In the genomic region with DNA sequence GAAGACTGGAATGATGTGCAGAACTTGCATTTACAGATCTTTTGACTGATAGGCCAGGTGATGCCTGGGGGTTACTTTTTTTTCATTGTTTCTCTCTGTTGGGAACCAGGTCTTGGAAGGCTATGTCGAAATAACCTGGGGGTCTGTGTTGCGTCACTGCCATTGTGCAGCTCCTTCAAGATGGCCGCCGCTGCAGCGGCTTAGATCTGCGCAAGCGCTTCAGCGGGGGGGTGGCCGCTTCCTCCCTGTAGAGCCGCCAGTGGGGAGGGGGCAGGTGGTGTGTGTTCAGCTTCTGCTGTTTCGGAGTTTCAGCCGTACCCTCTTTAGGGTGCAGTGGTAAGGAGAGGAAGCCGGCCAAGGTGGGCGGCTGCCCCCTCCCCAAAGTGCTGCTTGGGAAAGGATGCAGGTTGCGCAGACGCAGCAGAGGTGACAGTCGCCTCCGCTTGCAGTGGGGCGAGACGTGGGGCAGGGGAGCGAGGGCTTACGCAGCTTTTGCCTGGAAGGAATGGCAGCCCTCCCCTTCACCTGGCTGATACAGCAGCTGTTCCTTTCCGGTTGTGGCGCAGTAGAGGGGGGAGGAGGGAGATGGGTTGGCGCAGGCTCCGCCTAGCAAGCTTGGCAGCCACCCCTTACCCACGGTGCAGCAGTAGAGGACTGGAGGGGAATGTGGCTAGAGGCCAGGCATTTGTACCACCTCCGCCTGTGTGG, we compare ENCODE assay signal across 8 cellular contexts. TPM values are rescaled to one million over a fixed set of nuclear protein-coding genes. Genes with fewer than 3 reads are reported as not detected.
A peak's percentile ranks its signal among the peaks of the same experiment; 100 is the strongest.
DNase-seq lines count a peak whose midpoint lies in the region; ATAC-seq, FAIRE-seq and TF ChIP-seq lines count a peak whose summit lies in the region.

No MANE protein-coding gene starts in this region.

- peaks cover 13% of the 10 kb centered on the region for H3K27me3 Mint-ChIP-seq in central memory CD8-positive, alpha-beta T cell

- TF ChIP-seq CTCF in GM12864 (IDR thresholded peaks at IDR 0.05; ENCODE audit: low read depth, low read length, missing control alignments) (no peak), kidney (IDR thresholded peaks at IDR 0.05; ENCODE audit: borderline replicate concordance, extremely low read depth, insufficient read depth) (no peak)

- FAIRE-seq in kidney (lab: Jason Lieb, UNC): no peak

- H3K9me3 ChIP-seq in kidney (ENCODE audit: control insufficient read depth in 1 of 2, low read length in 2 of 2): no peaks in the 10 kb centered on the region

- H3K36me3 Mint-ChIP-seq in central memory CD8-positive, alpha-beta T cell (ENCODE audit: insufficient read depth): peaks cover 27% of the 10 kb centered on the region

- peak; percentile 55 for DNase-seq in GM12864 (ENCODE audit: low read depth)
- peak; percentile 67 for DNase-seq in NCI-H1694 treated with DMSO at 0.1 percent for 48 hours (lab: John Stamatoyannopoulos, UW)
- DNase-seq in activated CD4-positive, CD25-positive, alpha-beta regulatory T cell treated with anti-CD3 and anti-CD28 coated beads, Interleukin-2, amount 50 U/mL, for 16 hours (ENCODE audit: low read depth, low spot score): peak; percentile 49
- peak; percentile 26 to 53 for DNase-seq in central memory CD8-positive, alpha-beta T cell (ENCODE audit: low spot score in 2 of 2)
- peak; percentile 90 for DNase-seq in kidney
- peak; percentile 55 to 57 for DNase-seq in stimulated activated CD4-positive, alpha-beta T cell treated with anti-CD3 and anti-CD28 coated beads, Interleukin-15, amount 100 ng/mL, for 1 hour (ENCODE audit: low read depth in 1 of 2, low spot score in 1 of 2)
- DNase-seq in NCI-H345 treated with DMSO at 0.1 percent for 48 hours (lab: John Stamatoyannopoulos, UW; ENCODE audit: unreplicated experiment): no peak

- peak overlapping the region; percentile 83 for H3K27ac Mint-ChIP-seq in central memory CD8-positive, alpha-beta T cell (ENCODE audit: low read depth)

- no peaks in the 10 kb centered on the region for H3K9me3 Mint-ChIP-seq in central memory CD8-positive, alpha-beta T cell

- peak; percentile 79 for ATAC-seq in HG02759 (IDR thresholded peaks at IDR 0.05; ENCODE audit: unreplicated experiment)
- peak; percentile 73 for ATAC-seq in central memory CD8-positive, alpha-beta T cell (replicated peaks; ENCODE audit: extremely low read depth, poor library complexity, severe bottlenecking)

- no peaks in the 10 kb centered on the region for H3K36me3 ChIP-seq in kidney (ENCODE audit: control insufficient read depth in 1 of 2, insufficient read depth in 2 of 2, low read length in 2 of 2)

- peak overlapping the region; percentile 82 to 93 for H3K27ac ChIP-seq in kidney (ENCODE audit: low read depth in 2 of 2, low read length in 2 of 2)

- no peaks in the 10 kb centered on the region for H3K4me1 ChIP-seq in kidney (ENCODE audit: control insufficient read depth in 1 of 2, insufficient read depth in 1 of 2, low read depth in 1 of 2, low read length in 2 of 2)

- peak overlapping the region; percentile 86 for H3K4me3 Mint-ChIP-seq in central memory CD8-positive, alpha-beta T cell

- peaks cover 27% of the 10 kb centered on the region for H3K4me1 Mint-ChIP-seq in central memory CD8-positive, alpha-beta T cell

- H3K4me3 ChIP-seq in GM12864 (ENCODE audit: low read depth, low read length): peak overlapping the region; percentile 74
- H3K4me3 ChIP-seq in kidney (ENCODE audit: low read length in 2 of 2): peak overlapping the region; percentile 96 to 98

- intact Hi-C loops in kidney (cut with DNase I): no loop called here

- H3K9ac ChIP-seq in kidney (ENCODE audit: low read length in 2 of 2): peak overlapping the region; percentile 88 to 95

RNA-seq across cellular contexts. Expression of a gene that starts 1.5 kb away (rescaled TPM):
- 134 TPM for total RNA-seq in kidney
- 411 TPM for polyA plus RNA-seq in kidney (ENCODE audit: insufficient read depth, low read depth, low replicate concordance)

RNA-seq across cellular contexts. Expression of a gene that starts 1.5 kb away (rescaled TPM):
- 19.1 TPM for total RNA-seq in kidney
- 8.3 TPM for polyA plus RNA-seq in kidney (ENCODE audit: insufficient read depth, low read depth, low replicate concordance)
